Comparison of ENCODE assay signal across 33 cellular contexts in genomic region chr3:88318067-88318466, GRCh38.
"Had no signal": no experiment of that assay in that cellular context is flagged by ENCODE, and none has a peak within 500 bp of the region (broad histone marks: within the 10 kb centered on the region; RNA-seq: fewer than 3 reads in every experiment).

No MANE protein-coding gene starts in this region.

- H3K4me3 ChIP-seq: adrenal gland, ascending aorta, body of pancreas, breast epithelium, cardiac muscle cell had no signal

- DNase-seq: activated effector memory CD4-positive, alpha-beta T cell treated with anti-CD3 and anti-CD28 coated beads, Interleukin-2, amount 50 U/mL, for 16 hours; activated effector memory CD4-positive, alpha-beta T cell treated with Interleukin-2 at 50 U/mL for 16 hours; activated gamma-delta T cell; activated gamma-delta T cell treated with Interleukin-2 at 50 U/mL for 16 hours; activated naive CD4-positive, alpha-beta T cell; activated naive CD4-positive, alpha-beta T cell treated with anti-CD3 and anti-CD28 coated beads for 36 hours; activated naive CD4-positive, alpha-beta T cell treated with anti-CD3 and anti-CD28 coated beads, Interleukin-2, amount 10 ng/mL, durations not matched to agents 7 days and 5 days; activated naive CD4-positive, alpha-beta T cell treated with anti-CD3 and anti-CD28 coated beads, Interleukin-2, amount 50 U/mL, for 16 hours; activated naive CD4-positive, alpha-beta T cell treated with Interleukin-2 at 50 U/mL for 16 hours; activated naive CD8-positive, alpha-beta T cell treated with anti-CD3 and anti-CD28 coated beads for 36 hours; activated naive CD8-positive, alpha-beta T cell treated with anti-CD3 and anti-CD28 coated beads, Interleukin-2, amount 10 ng/mL, durations not matched to agents 7 days and 5 days; activated naive CD8-positive, alpha-beta T cell treated with anti-CD3 and anti-CD28 coated beads, Interleukin-2, amount 50 U/mL, for 24 hours; activated T-cell treated with anti-CD3 and anti-CD28 coated beads, Interleukin-2, amount 50 U/mL, for 1 hour; activated T-cell treated with anti-CD3 and anti-CD28 coated beads, Interleukin-2, amount 50 U/mL, for 24 hours; activated T-cell treated with anti-CD3 and anti-CD28 coated beads, Interleukin-2, amount 50 U/mL, for 4 hours; activated T-cell treated with anti-CD3 and anti-CD28 coated beads, Interleukin-2, amount 50 U/mL, for 48 hours; activated T-cell treated with anti-CD3 and anti-CD28 coated beads, Interleukin-2, amount 50 U/mL, for 72 hours; adrenal gland; amniotic stem cell; amygdala; anterior cingulate cortex; aorta; body of pancreas; brain microvascular endothelial cell; caudate nucleus; central memory CD4-positive, alpha-beta T cell; cerebellar nuclear complex had no signal

- H3K4me1 ChIP-seq: adrenal gland, ascending aorta, body of pancreas, breast epithelium had no signal

- H3K9me3 ChIP-seq: adrenal gland, ascending aorta, body of pancreas, breast epithelium had no signal

- H3K36me3 ChIP-seq: adrenal gland, ascending aorta, brain microvascular endothelial cell, breast epithelium, cardiac muscle cell had no signal

- FAIRE-seq: astrocyte had no signal

- ATAC-seq: activated naive CD4-positive, alpha-beta T cell treated with anti-CD3 and anti-CD28 coated beads, Interleukin-2, amount 50 U/mL, for 72 hours; activated naive CD8-positive, alpha-beta T cell treated with anti-CD3 and anti-CD28 coated beads, Interleukin-2, amount 50 U/mL, for 24 hours; activated T-cell treated with anti-CD3 and anti-CD28 coated beads, Interleukin-2, amount 50 U/mL, for 4 hours; activated T-cell treated with anti-CD3 and anti-CD28 coated beads, Interleukin-2, amount 50 U/mL, for 72 hours; activated T-helper 17 cell treated with anti-CD3 and anti-CD28 coated beads, Interleukin-2, amount 50 U/mL, for 72 hours; body of pancreas had no signal

- H3K27me3 ChIP-seq: adrenal gland, ascending aorta, body of pancreas, brain microvascular endothelial cell, breast epithelium, cardiac muscle cell had no signal

- H3K27ac ChIP-seq: adrenal gland, ascending aorta, body of pancreas, brain microvascular endothelial cell, breast epithelium, cardiac muscle cell had no signal
